Comparison of ENCODE assay signal across 9 cellular contexts in the genomic region with DNA sequence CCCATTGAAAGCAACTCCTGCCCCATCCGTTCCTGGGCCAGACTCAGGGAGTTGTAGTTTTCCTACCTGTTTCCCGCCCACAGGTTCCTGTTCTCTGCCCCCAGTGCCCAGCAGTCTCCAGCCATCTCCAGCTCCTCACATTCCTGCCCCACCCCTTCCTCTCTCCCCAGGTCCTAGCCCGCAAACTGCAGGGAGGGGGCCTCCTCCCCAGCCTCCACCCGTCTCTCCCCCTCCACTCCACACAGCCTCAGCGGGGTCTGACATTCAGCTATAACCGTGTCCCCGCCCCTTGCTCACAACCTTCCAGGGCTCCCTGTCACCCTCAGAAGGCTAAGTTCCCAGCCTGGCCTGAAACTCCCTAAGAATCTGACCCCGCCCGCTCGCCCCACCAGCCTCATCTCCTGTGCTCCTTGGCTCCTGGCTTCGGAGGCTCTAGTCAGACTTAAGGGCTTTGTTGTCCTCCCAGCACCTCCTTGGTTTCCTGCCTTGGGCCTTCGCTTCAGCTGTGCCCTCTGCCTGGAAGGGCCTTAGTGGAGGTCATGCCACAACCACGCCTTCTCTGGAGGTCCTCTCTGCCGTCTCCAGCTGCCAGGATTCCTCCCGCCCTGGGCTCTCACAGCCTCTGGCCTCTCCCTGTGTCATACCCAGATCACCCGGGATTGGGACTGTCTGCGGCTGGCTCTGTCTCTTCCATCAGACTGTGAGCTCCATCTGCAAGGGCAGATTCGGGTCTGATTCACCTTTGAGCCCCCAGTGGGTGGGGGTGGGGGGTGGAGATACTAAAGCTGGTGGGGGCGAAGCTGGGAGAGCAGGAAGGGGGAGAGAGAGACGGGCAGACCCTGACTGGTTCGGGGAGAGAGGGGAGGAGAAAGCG. TPM values are rescaled to one million over a fixed set of nuclear protein-coding genes. Genes with fewer than 3 reads are reported as not detected.
A peak's percentile ranks its signal among the peaks of the same experiment; 100 is the strongest.
DNase-seq lines count a peak whose midpoint lies in the region; ATAC-seq and TF ChIP-seq lines count a peak whose summit lies in the region.
"Had no signal": no experiment of that assay in that cellular context is flagged by ENCODE, and none has a peak within 500 bp of the region (broad histone marks: within the 10 kb centered on the region; RNA-seq: fewer than 3 reads in every experiment).

No MANE protein-coding gene starts in this region.

- peak overlapping the region; percentile 95 for H3K27ac ChIP-seq in RWPE2 (ENCODE audit: poor library complexity, severe bottlenecking)
- peak overlapping the region; percentile 89 to 99 (median 97) for H3K27ac ChIP-seq in dorsolateral prefrontal cortex
- peak overlapping the region; percentile 23 to 57 (median 47) for H3K27ac ChIP-seq in right lobe of liver

- intact Hi-C loops in dorsolateral prefrontal cortex (cut with DNase I): loop anchor here (2.0 kb wide), 2 partner anchors 15 to 39 kb away; no protein-coding TSS in a partner anchor
- intact Hi-C loops in right lobe of liver (cut with DNase I): no loop called here

- peaks cover 3% of the 10 kb centered on the region for H3K9me3 ChIP-seq in RWPE2 (ENCODE audit: severe bottlenecking)
- no peaks in the 10 kb centered on the region for H3K9me3 ChIP-seq in right lobe of liver

- H3K4me3 ChIP-seq in RWPE2 (ENCODE audit: severe bottlenecking) (peak overlapping the region; percentile 46), dorsolateral prefrontal cortex (peak overlapping the region; percentile 54 to 97 (median 85)), right lobe of liver (peak overlapping the region in 1 of 3 donors; percentile 21)

- ATAC-seq in RWPE2 (ENCODE audit: low read depth): peak; percentile 50
- ATAC-seq in right lobe of liver: peak in 3 of 4 donors; percentile 2 to 24 (median 3)
- no peak for ATAC-seq in HG03108 (IDR thresholded peaks at IDR 0.05; ENCODE audit: unreplicated experiment)

- 16% methylated on average over 18 of the region's 22 CpGs for WGBS in right lobe of liver (ENCODE audit: insufficient coverage, low coverage, low lambda C conversion rate, missing lambda C conversion rate)

- no peaks in the 10 kb centered on the region for H3K4me1 ChIP-seq in RWPE2 (ENCODE audit: insufficient read depth, poor library complexity, severe bottlenecking)
- H3K4me1 ChIP-seq in right lobe of liver: no peaks in the 10 kb centered on the region

- H3K27me3 ChIP-seq in RWPE2 (ENCODE audit: insufficient read depth, poor library complexity, severe bottlenecking) (no peaks in the 10 kb centered on the region), dorsolateral prefrontal cortex (no peaks in the 10 kb centered on the region), right lobe of liver (no peaks in the 10 kb centered on the region)

- no peak for TF ChIP-seq POLR2A in right lobe of liver (IDR thresholded peaks at IDR 0.05)

- H3K36me3 ChIP-seq in RWPE2 (ENCODE audit: low read depth) (peaks cover under 1% of the 10 kb centered on the region; the same call in 1 of the 2 replicates), right lobe of liver (no peaks in the 10 kb centered on the region)

- TF ChIP-seq CTCF in RWPE2 (IDR thresholded peaks at IDR 0.05; ENCODE audit: poor library complexity, severe bottlenecking): no peak
- no peak for TF ChIP-seq CTCF in dorsolateral prefrontal cortex (IDR thresholded peaks at IDR 0.05 in 54 of 56, conservative IDR thresholded peaks at IDR 0.05 in 2 of 56; ENCODE audit: low read depth in 1 of 56, partially characterized antibody in 56 of 56)
- TF ChIP-seq CTCF in right lobe of liver (IDR thresholded peaks at IDR 0.05): no peak

- DNase-seq in NCI-H1436 (lab: John Stamatoyannopoulos, UW): peak; percentile 19
- DNase-seq in NCI-H1436 treated with DMSO at 0.1 percent for 48 hours (lab: John Stamatoyannopoulos, UW): no peak
- no peak for DNase-seq in RWPE2 (ENCODE audit: low spot score)
- peak in 9 of 10 donors; percentile 41 to 73 (median 55) for DNase-seq in dorsolateral prefrontal cortex
- DNase-seq in right lobe of liver: no peak
- DNase-seq in superior temporal gyrus (ENCODE audit: extremely low spot score): peak; percentile 46
- no peak for DNase-seq in SIG-M5 treated with dmso at 0.1 percent for 504 hours (lab: John Stamatoyannopoulos, UW; ENCODE audit: unreplicated experiment)
- DNase-seq: DND-41 had no signal

RNA-seq across cellular contexts. Expression of gene SPACA6, which starts 5.1 kb away (rescaled TPM):
- total RNA-seq in dorsolateral prefrontal cortex (10 to 100 TPM; 15.5 to 76.0 (median 27.1) TPM), right lobe of liver (1 to 10 TPM in 5 of 6 experiments, under 1 TPM in 1; 0.98 to 4.7 (median 2.3) TPM)

RNA-seq across cellular contexts. Expression of gene HAS1, which starts 35.8 kb away (rescaled TPM):
- total RNA-seq in dorsolateral prefrontal cortex: 1 to 10 TPM; 1.1 to 8.3 (median 4.0) TPM
- total RNA-seq in right lobe of liver: not detected

RNA-seq across cellular contexts. Expression of gene SIGLEC14, which starts 41.4 kb away (rescaled TPM):
- 10 to 100 TPM in 2 of 120 experiments, 1 to 10 TPM in 103, under 1 TPM in 11, not detected in 4; 0.33 to 13.4 (median 3.2) TPM for total RNA-seq in dorsolateral prefrontal cortex
- 1 to 10 TPM in 4 of 6 experiments, not detected in 2; 2.9 to 6.1 (median 3.4) TPM for total RNA-seq in right lobe of liver

RNA-seq across cellular contexts. Expression of gene SIGLEC5, which starts 57.8 kb away (rescaled TPM):
- 1 to 10 TPM in 15 of 120 experiments, under 1 TPM in 45, not detected in 60; 0.20 to 3.3 (median 0.68) TPM for total RNA-seq in dorsolateral prefrontal cortex
- total RNA-seq in right lobe of liver: 1 to 10 TPM in 1 of 6 experiments, under 1 TPM in 2, not detected in 3; 0.89 to 1.1 (median 0.92) TPM

Comparison
In these comparisons a context has a peak if more than half of its experiments do, and no peak if none do; other contexts are left out.
1. DNase-seq: peak in NCI-H1436 (single experiment), dorsolateral prefrontal cortex (9 of 10) and superior temporal gyrus (single experiment); none in NCI-H1436 treated with DMSO at 0.1 percent for 48 hours (single experiment), RWPE2 (single experiment), right lobe of liver (0 of 3) and SIG-M5 treated with dmso at 0.1 percent for 504 hours (single experiment).
2. H3K27ac ChIP-seq: peak in every context shown above with its lines; median percentile 97 in dorsolateral prefrontal cortex; 95 in RWPE2; 47 in right lobe of liver.
3. intact Hi-C loops: an anchor here in dorsolateral prefrontal cortex (2.0 kb wide); none called in right lobe of liver.